In the genomic region with DNA sequence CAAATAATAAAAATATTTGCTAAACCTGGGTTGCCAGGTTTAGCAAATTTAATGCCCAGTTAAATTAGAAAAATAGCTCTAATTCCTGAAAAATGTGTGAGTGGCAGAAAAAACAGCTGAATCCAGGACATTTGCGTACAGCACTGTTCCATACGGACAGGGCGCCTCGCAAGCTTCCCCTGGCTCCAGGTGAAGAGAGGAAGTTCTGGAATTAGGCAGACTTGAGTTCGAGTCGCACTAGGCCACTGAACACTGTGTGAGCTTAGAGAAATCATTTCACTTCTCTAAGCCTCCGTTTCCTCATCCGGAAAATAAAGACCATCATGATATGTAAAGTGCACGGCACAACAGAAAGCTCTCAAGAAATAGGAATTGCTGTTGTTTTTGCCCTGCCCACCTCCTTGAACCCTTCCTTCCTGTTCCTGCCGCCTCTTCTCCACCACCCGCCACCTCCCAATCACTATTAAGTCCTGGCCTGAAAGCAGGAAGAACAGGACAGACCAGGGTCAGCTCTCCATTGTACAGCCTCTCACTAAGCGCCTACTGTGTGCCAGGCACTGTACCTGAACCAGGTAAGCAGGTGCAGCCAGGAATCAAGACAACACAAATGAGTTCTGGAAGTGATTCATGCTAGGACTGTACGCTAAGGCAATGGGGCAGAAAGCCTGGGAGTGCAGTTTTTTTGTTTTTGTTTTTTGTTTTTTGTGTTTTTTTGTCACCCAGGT, we compare ENCODE assay signal across 1 cellular context.
TF ChIP-seq lines count a peak whose summit lies in the region.

No MANE protein-coding gene starts in this region.

TF ChIP-seq in SK-N-SH treated with all-trans-retinoic acid at 6 μM for 48 hours, 23 proteins besides CTCF, POLR2A, EP300 and RAD21 (continued from another document):
- TF ChIP-seq CSRNP3 (CRISPR knock-in tag; IDR thresholded peaks at IDR 0.05) (no peak), TCF4 (CRISPR knock-in tag; IDR thresholded peaks at IDR 0.05; ENCODE audit: borderline replicate concordance) (no peak), ZNF565 (CRISPR knock-in tag; conservative IDR thresholded peaks at IDR 0.05; ENCODE audit: low read depth) (no peak), ISL1 (CRISPR knock-in tag; IDR thresholded peaks at IDR 0.05) (no peak), TSHZ2 (CRISPR knock-in tag; IDR thresholded peaks at IDR 0.05) (no peak), RARB (CRISPR knock-in tag; IDR thresholded peaks at IDR 0.05) (no peak), TOX (CRISPR knock-in tag; IDR thresholded peaks at IDR 0.05; ENCODE audit: borderline replicate concordance) (no peak), OSR1 (CRISPR knock-in tag; IDR thresholded peaks at IDR 0.05) (no peak)
- TF ChIP-seq, protein P1, sequence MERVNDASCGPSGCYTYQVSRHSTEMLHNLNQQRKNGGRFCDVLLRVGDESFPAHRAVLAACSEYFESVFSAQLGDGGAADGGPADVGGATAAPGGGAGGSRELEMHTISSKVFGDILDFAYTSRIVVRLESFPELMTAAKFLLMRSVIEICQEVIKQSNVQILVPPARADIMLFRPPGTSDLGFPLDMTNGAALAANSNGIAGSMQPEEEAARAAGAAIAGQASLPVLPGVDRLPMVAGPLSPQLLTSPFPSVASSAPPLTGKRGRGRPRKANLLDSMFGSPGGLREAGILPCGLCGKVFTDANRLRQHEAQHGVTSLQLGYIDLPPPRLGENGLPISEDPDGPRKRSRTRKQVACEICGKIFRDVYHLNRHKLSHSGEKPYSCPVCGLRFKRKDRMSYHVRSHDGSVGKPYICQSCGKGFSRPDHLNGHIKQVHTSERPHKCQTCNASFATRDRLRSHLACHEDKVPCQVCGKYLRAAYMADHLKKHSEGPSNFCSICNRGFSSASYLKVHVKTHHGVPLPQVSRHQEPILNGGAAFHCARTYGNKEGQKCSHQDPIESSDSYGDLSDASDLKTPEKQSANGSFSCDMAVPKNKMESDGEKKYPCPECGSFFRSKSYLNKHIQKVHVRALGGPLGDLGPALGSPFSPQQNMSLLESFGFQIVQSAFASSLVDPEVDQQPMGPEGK (CRISPR knock-in tag; IDR thresholded peaks at IDR 0.05; ENCODE audit: borderline replicate concordance) = no peak
